ENCODE assay signal across 1 cellular context in genomic region chr10:43420369-43421200, GRCh38.
TF ChIP-seq lines count a peak whose summit lies in the region.

No MANE protein-coding gene starts in this region.

TF ChIP-seq in GM12878, 131 proteins besides CTCF, POLR2A, EP300 and RAD21 (continued from another document and continues in another):
- TF ChIP-seq SKIL (IDR thresholded peaks at IDR 0.05; ENCODE audit: low read depth, poor library complexity, severe bottlenecking) (no peak), DPF2 (IDR thresholded peaks at IDR 0.05) (peak; percentile 75; the same call in 1 of the 2 replicates), CBX5 (IDR thresholded peaks at IDR 0.05; ENCODE audit: low read depth) (0 out of 2 replicates have a peak, but pooled peaks have one; percentile 14), E2F8 (IDR thresholded peaks at IDR 0.05; ENCODE audit: low read depth, partially characterized antibody) (no peak), TBL1XR1 (IDR thresholded peaks at IDR 0.05; ENCODE audit: low read depth, low read length) (no peak), RAD51 (IDR thresholded peaks at IDR 0.05) (0 out of 2 replicates have a peak, but pooled peaks have one; percentile 26), RELA (IDR thresholded peaks at IDR 0.05; ENCODE audit: borderline replicate concordance, partially characterized antibody) (no peak), KAT2A (conservative IDR thresholded peaks at IDR 0.05; ENCODE audit: control insufficient read depth, low read depth, low read length) (no peak), JUNB (IDR thresholded peaks at IDR 0.05) (no peak), USF2 (IDR thresholded peaks at IDR 0.05; ENCODE audit: borderline replicate concordance, low read depth, low read length) (peak; percentile 61), SRF (IDR thresholded peaks at IDR 0.05; ENCODE audit: low read depth in 2 of 2, low read length in 2 of 2) (no peak), RELB (IDR thresholded peaks at IDR 0.05; ENCODE audit: low read depth) (0 out of 2 replicates have a peak, but pooled peaks have one; percentile 18), STAT1 (conservative IDR thresholded peaks at IDR 0.05) (0 out of 2 replicates have a peak, but pooled peaks have one; percentile 54), NR2F1 (conservative IDR thresholded peaks at IDR 0.05) (peak; percentile 64), ZNF687 (IDR thresholded peaks at IDR 0.05) (peak; percentile 82), BACH1 (IDR thresholded peaks at IDR 0.05; ENCODE audit: borderline replicate concordance) (0 out of 2 replicates have a peak, but pooled peaks have one; percentile 18), IRF3 (IDR thresholded peaks at IDR 0.05) (no peak), CBFB (IDR thresholded peaks at IDR 0.05; ENCODE audit: low read depth) (peak; percentile 41; the same call in 1 of the 2 replicates), MYC (IDR thresholded peaks at IDR 0.05; ENCODE audit: insufficient read depth, insufficient read length, insufficient replicate concordance, low read length, severe bottlenecking) (peak; percentile 80), ZBTB40 (IDR thresholded peaks at IDR 0.05; ENCODE audit: borderline replicate concordance) (peak; percentile 68), SMAD5 (IDR thresholded peaks at IDR 0.05; ENCODE audit: low read depth) (no peak), BMI1 (IDR thresholded peaks at IDR 0.05; ENCODE audit: borderline replicate concordance) (no peak), SMC3 (IDR thresholded peaks at IDR 0.05; ENCODE audit: borderline replicate concordance, low read length) (no peak; the same call in 1 of the 2 replicates), IKZF1 (conservative IDR thresholded peaks at IDR 0.05) (peak; percentile 70), BCLAF1 (IDR thresholded peaks at IDR 0.05) (no peak), MXI1 (IDR thresholded peaks at IDR 0.05; ENCODE audit: low read depth, low read length) (peak; percentile 49), TAF1 (IDR thresholded peaks at IDR 0.05; ENCODE audit: borderline replicate concordance, low read depth, low read length) (peak; percentile 71), MLLT1 (IDR thresholded peaks at IDR 0.05) (0 out of 2 replicates have a peak, but pooled peaks have one; percentile 13), BHLHE40 (IDR thresholded peaks at IDR 0.05; ENCODE audit: borderline replicate concordance in 1 of 2, low read depth in 2 of 2, low read length in 1 of 2) (peak; percentile 43 to 79; a peak in 3 of 4 replicates), USF1 (IDR thresholded peaks at IDR 0.05; ENCODE audit: borderline replicate concordance, extremely low read length, insufficient read depth, low read depth, low read length) (peak; percentile 89), KLF5 (IDR thresholded peaks at IDR 0.05; ENCODE audit: partially characterized antibody) (no peak), TCF12 (IDR thresholded peaks at IDR 0.05; ENCODE audit: low read depth, low read length) (no peak), GATAD2B (conservative IDR thresholded peaks at IDR 0.05; ENCODE audit: low read depth) (peak; percentile 66; the same call in 1 of the 2 replicates)
